ENCODE assay signal across 8 cellular contexts in genomic region chr10:91410638-91411367, GRCh38. TPM values are rescaled to one million over a fixed set of nuclear protein-coding genes. Genes with fewer than 3 reads are reported as not detected.
A peak's percentile ranks its signal among the peaks of the same experiment; 100 is the strongest.
DNase-seq lines count a peak whose midpoint lies in the region; ATAC-seq, FAIRE-seq and TF ChIP-seq lines count a peak whose summit lies in the region.

No MANE protein-coding gene starts in this region.

- H3K4me1 Mint-ChIP-seq in CD8-positive, alpha-beta memory T cell, result peaks cover 19 to 24% (median 21%) of the 10 kb centered on the region in 3 donors

- H3K79me2 ChIP-seq in H1 (ENCODE audit: control insufficient read depth in 1 of 2, insufficient read depth in 2 of 2, low read length in 2 of 2), result peaks cover 0 to 42% of the 10 kb centered on the region in 2 experiments; a peak in 2 of 4 replicates

- H3K14ac ChIP-seq in H1 (ENCODE audit: insufficient read length), result no peak overlapping the region

- FAIRE-seq in H1 (lab: Jason Lieb, UNC), result no peak

- H3K23me2 ChIP-seq in H1 (ENCODE audit: low read depth, low read length), result peaks cover 13% of the 10 kb centered on the region; the same call in 1 of the 2 replicates

- H2AFZ ChIP-seq in H1 (ENCODE audit: low read length), result peak overlapping the region; percentile 85; the same call in 1 of the 2 replicates

- no peaks in the 10 kb centered on the region for H3K36me3 ChIP-seq in CD8-positive, alpha-beta memory T cell (ENCODE audit: insufficient read depth, low read length)
- H3K36me3 ChIP-seq in H1 (ENCODE audit: control insufficient read depth in 2 of 4, insufficient read depth in 4 of 4, low read length in 3 of 4) (no peaks in the 10 kb centered on the region), mucosa of rectum (ENCODE audit: control insufficient read depth in 2 of 2, insufficient read depth in 2 of 2, low read length in 2 of 2) (no peaks in the 10 kb centered on the region), thymus (ENCODE audit: control insufficient read depth, insufficient read depth) (no peaks in the 10 kb centered on the region)

- H2BK120ac ChIP-seq in H1 (replicated peaks; ENCODE audit: low read depth, low read length), result no peak overlapping the region

- H2AK5ac ChIP-seq in H1 (ENCODE audit: low read depth, low read length), result no peak overlapping the region

- TF ChIP-seq RAD21 in H1 (IDR thresholded peaks at IDR 0.05 in 1 of 2, conservative IDR thresholded peaks at IDR 0.05 in 1 of 2; ENCODE audit: low read depth in 2 of 2, low read length in 2 of 2), result no peak

- no peak for ATAC-seq in HG03439 (IDR thresholded peaks at IDR 0.05; ENCODE audit: unreplicated experiment)

- peak overlapping the region; percentile 84 to 90 for H3K4me2 ChIP-seq in H1 (ENCODE audit: insufficient read depth in 1 of 2, low read depth in 2 of 2, low read length in 2 of 2)

- H4K20me1 ChIP-seq in H1 (replicated peaks in 1 of 2; ENCODE audit: control insufficient read depth in 1 of 2, insufficient read depth in 2 of 2, low read length in 2 of 2), result peaks cover 0 to 4% of the 10 kb centered on the region in 2 experiments

- no peak overlapping the region for H2BK20ac ChIP-seq in H1 (ENCODE audit: low read length)

- POLR2A ChIA-PET in CD8-positive, alpha-beta memory T cell (lab: Charles Lee), result interaction anchor here (0.5 kb wide), 1 partner anchor 493 kb away, joined by 6 read pairs; no protein-coding TSS in a partner anchor
- POLR2A ChIA-PET in H1 (lab: Charles Lee; ENCODE audit: partially characterized antibody), result interaction anchor here (0.6 to 1.0 kb wide), 5 partner anchors 8 to 169 kb away, joined by 3 to 5 read pairs (median 3); no protein-coding TSS in a partner anchor

- H3K9ac ChIP-seq in H1 (replicated peaks in 1 of 4; ENCODE audit: extremely low read depth in 1 of 4, low read depth in 3 of 4, low read length in 3 of 4) (peak overlapping the region in 3 of 4 experiments; percentile 16 to 98 (median 58); a peak in 6 of 7 replicates), mucosa of rectum (ENCODE audit: low read depth in 1 of 2, low read length in 2 of 2) (peak overlapping the region; percentile 84 to 96)

- H3K27ac Mint-ChIP-seq in CD8-positive, alpha-beta memory T cell, result peak overlapping the region; percentile 78 to 97 (median 90)

- no peak overlapping the region for H4K91ac ChIP-seq in H1 (replicated peaks; ENCODE audit: insufficient read length, low read length)

- peaks cover 0 to 7% (median 0%) of the 10 kb centered on the region in 3 donors for H3K36me3 Mint-ChIP-seq in CD8-positive, alpha-beta memory T cell

- H4K5ac ChIP-seq in H1 (ENCODE audit: insufficient read length, low read depth, low read length), result no peak overlapping the region

- no peaks in the 10 kb centered on the region for H3K27me3 ChIP-seq in CD8-positive, alpha-beta memory T cell (ENCODE audit: insufficient read depth, low read length, poor library complexity, severe bottlenecking)
- no peaks in the 10 kb centered on the region; a peak in 1 of 7 replicates for H3K27me3 ChIP-seq in H1 (replicated peaks in 1 of 4; ENCODE audit: control insufficient read depth in 3 of 4, extremely low read depth in 1 of 4, insufficient read depth in 3 of 4, low read length in 3 of 4)
- H3K27me3 ChIP-seq in mucosa of rectum (ENCODE audit: control insufficient read depth in 2 of 2, insufficient read depth in 2 of 2, low read length in 2 of 2), result no peaks in the 10 kb centered on the region
- H3K27me3 ChIP-seq in thymus (ENCODE audit: control insufficient read depth, insufficient read depth), result peaks cover 10% of the 10 kb centered on the region

- 15% methylated on average over 20 of the region's 25 CpGs; no CpG with 5 or more reads in 1 of the 2 experiments for WGBS in H1 (ENCODE audit: extremely low coverage in 1 of 2, insufficient coverage in 1 of 2, insufficient read length in 1 of 2, insufficient replicate concordance in 2 of 2, low coverage in 1 of 2, low lambda C conversion rate in 2 of 2, missing lambda C conversion rate in 1 of 2), 2 experiments
- 19% methylated on average over 25 of the region's 25 CpGs for WGBS in thymus

- no peak for TF ChIP-seq EP300 in H1 (IDR thresholded peaks at IDR 0.05; ENCODE audit: borderline replicate concordance in 1 of 2, low read depth in 2 of 2, low read length in 2 of 2)

- H3K27me3 Mint-ChIP-seq in CD8-positive, alpha-beta memory T cell, result no peaks in the 10 kb centered on the region

- no peaks in the 10 kb centered on the region for H3K9me3 ChIP-seq in CD8-positive, alpha-beta memory T cell (ENCODE audit: low read length)
- H3K9me3 ChIP-seq in H1 (ENCODE audit: insufficient read depth in 2 of 2, low read depth in 1 of 2, low read length in 1 of 2) (no peaks in the 10 kb centered on the region), mucosa of rectum (ENCODE audit: control insufficient read depth in 2 of 2, low read length in 2 of 2) (no peaks in the 10 kb centered on the region), thymus (ENCODE audit: control insufficient read depth) (no peaks in the 10 kb centered on the region)

- H2BK5ac ChIP-seq in H1 (ENCODE audit: low read depth, low read length), result peak overlapping the region; percentile 71; the same call in 1 of the 2 replicates

- CTCF ChIA-PET in CD8-positive, alpha-beta memory T cell (lab: Charles Lee), result interaction anchor here (0.9 to 1.4 kb wide), 4 partner anchors 21 to 513 kb away, joined by 3 to 7 read pairs (median 4); no protein-coding TSS in a partner anchor
- CTCF ChIA-PET in H1 (lab: Charles Lee; ENCODE audit: partially characterized antibody), result interaction anchor here (0.8 to 1.1 kb wide), 2 partner anchors 112 to 283 kb away, joined by 4 to 8 read pairs; no protein-coding TSS in a partner anchor

- H3K9me3 Mint-ChIP-seq in CD8-positive, alpha-beta memory T cell, result no peaks in the 10 kb centered on the region

- peak overlapping the region; percentile 29 for H3K4me3 ChIP-seq in CD8-positive, alpha-beta memory T cell (ENCODE audit: low read length)
- H3K4me3 ChIP-seq in WI38 (ENCODE audit: low read depth, low read length) (peak overlapping the region; percentile 76), H1 (ENCODE audit: extremely low read depth in 1 of 4, insufficient read depth in 2 of 4, low read depth in 3 of 4, low read length in 4 of 4) (peak overlapping the region; percentile 63 to 77 (median 76)), mucosa of rectum (ENCODE audit: low read length in 2 of 2) (peak overlapping the region; percentile 86 to 90), thymus (ENCODE audit: low read length) (peak overlapping the region; percentile 76)

- no peaks in the 10 kb centered on the region for H3K79me1 ChIP-seq in H1 (ENCODE audit: low read depth, low read length)

- no peak overlapping the region for H2BK12ac ChIP-seq in H1 (ENCODE audit: low read depth, low read length)

- TF ChIP-seq CTCF in WI38 (IDR thresholded peaks at IDR 0.05; ENCODE audit: low read depth, low read length), result no peak
- TF ChIP-seq CTCF in H1 (IDR thresholded peaks at IDR 0.05; ENCODE audit: control extremely low read depth in 1 of 3, insufficient read depth in 1 of 3, low read depth in 1 of 3, low read length in 3 of 3), result no peak

- no peak for TF ChIP-seq POLR2A in H1 (IDR thresholded peaks at IDR 0.05; ENCODE audit: control extremely low read depth in 1 of 2, low read depth in 2 of 2, low read length in 2 of 2)

- H3K23ac ChIP-seq in H1 (ENCODE audit: insufficient read length), result no peak overlapping the region

- no peak overlapping the region for H3K4ac ChIP-seq in H1 (replicated peaks; ENCODE audit: insufficient read length, low read depth, low read length)

- peaks cover 7% of the 10 kb centered on the region for H3K4me1 ChIP-seq in CD8-positive, alpha-beta memory T cell (ENCODE audit: insufficient read depth, low read length)
- H3K4me1 ChIP-seq in H1 (replicated peaks in 1 of 4; ENCODE audit: control insufficient read depth in 3 of 4, insufficient read depth in 4 of 4, low read length in 3 of 4), result peaks cover 0 to 4% (median 2%) of the 10 kb centered on the region in 4 experiments; a peak in 3 of 7 replicates
- peaks cover 2 to 7% of the 10 kb centered on the region in 2 donors for H3K4me1 ChIP-seq in mucosa of rectum (ENCODE audit: control insufficient read depth in 2 of 2, insufficient read depth in 2 of 2, low read length in 2 of 2)
- H3K4me1 ChIP-seq in thymus (ENCODE audit: control insufficient read depth, insufficient read depth, low read length), result peaks cover 5% of the 10 kb centered on the region

- H4K8ac ChIP-seq in H1 (ENCODE audit: extremely low read depth, insufficient read depth, low read length), result peak overlapping the region; percentile 99

- no peak overlapping the region for H3K56ac ChIP-seq in H1 (replicated peaks; ENCODE audit: insufficient read length, low read depth, low read length)

- no peak for DNase-seq in CD8-positive, alpha-beta memory T cell
- peak; percentile 19 for DNase-seq in HPDE6-E6E7 (ENCODE audit: extremely low spot score)
- DNase-seq in H1 (ENCODE audit: low read depth in 1 of 2, low spot score in 2 of 2), result no peak
- DNase-seq in NCI-H187 treated with DMSO at 0.1 percent for 48 hours (lab: John Stamatoyannopoulos, UW), result no peak

- no peak overlapping the region for H2BK15ac ChIP-seq in H1 (ENCODE audit: low read length)

- peak overlapping the region; percentile 85 to 95 (median 89) for H3K4me3 Mint-ChIP-seq in CD8-positive, alpha-beta memory T cell

- peak overlapping the region; percentile 62; the same call in 1 of the 2 replicates for H3K18ac ChIP-seq in H1 (ENCODE audit: extremely low read depth, low read length)

- peak overlapping the region; percentile 51 for H3K27ac ChIP-seq in CD8-positive, alpha-beta memory T cell (ENCODE audit: low read depth, low read length)
- no peak overlapping the region; the same call in 1 of the 2 replicates for H3K27ac ChIP-seq in H1 (ENCODE audit: low read depth, low read length)
- H3K27ac ChIP-seq in mucosa of rectum (ENCODE audit: low read depth in 2 of 2, low read length in 2 of 2), result peak overlapping the region; percentile 97
- H3K27ac ChIP-seq in thymus (ENCODE audit: low read depth), result peak overlapping the region; percentile 97

TF ChIP-seq in H1, 55 proteins besides CTCF, POLR2A, EP300 and RAD21 (continues in another document):
- TF ChIP-seq SIN3A (conservative IDR thresholded peaks at IDR 0.05 in 1 of 2, IDR thresholded peaks at IDR 0.05 in 1 of 2; ENCODE audit: low read depth in 1 of 2, low read length in 2 of 2) (0 out of 4 replicates have a peak, but pooled peaks of 1 of the 2 experiments have one; percentile 31), RBBP5 (IDR thresholded peaks at IDR 0.05; ENCODE audit: borderline replicate concordance, low read depth, low read length) (no peak)

RNA-seq across cellular contexts. Expression of gene HECTD2, which starts 0.7 kb away (rescaled TPM):
- 1 to 10 TPM; 8.1 to 9.2 TPM for total RNA-seq in CD8-positive, alpha-beta memory T cell
- polyA plus RNA-seq in CD8-positive, alpha-beta memory T cell, result 1.1 TPM
- 11.6 and 11.9 TPM in 2 replicates for total RNA-seq in H1 (2021; fragmentation: NEBNext Ultra II Directional; extraction: Animal tissue kit (Norgen Biotek cat#: 25700))
- 4.6 and 5.7 TPM in 2 replicates for polyA plus RNA-seq in H1 (2011; rRNA removed)
- 8.6 TPM for polyA plus RNA-seq in H1 (2011; cell fraction: cytosol; rRNA removed)
- polyA plus RNA-seq in H1 (2011; cell fraction: nucleus; rRNA removed), result 4.9 TPM
- 2.3 to 12.1 TPM (median 5.7 TPM) in 4 replicates for polyA plus RNA-seq in H1 (2012, experiment 1 of 2)
- 0.42 TPM for polyA plus RNA-seq in H1 (2012, experiment 2 of 2)
- 5.4 TPM for polyA plus RNA-seq in H1 (2013, experiment 1 of 2)
- 4.3 TPM for polyA plus RNA-seq in H1 (2013, experiment 2 of 2)
- 9.9 and 16.5 TPM in 2 replicates for polyA minus RNA-seq in H1 (2011; rRNA and poly(A)+ RNA removed)
- 8.8 TPM for polyA minus RNA-seq in H1 (2011; cell fraction: cytosol; rRNA and poly(A)+ RNA removed)
- 20.5 TPM for polyA minus RNA-seq in H1 (2011; cell fraction: nucleus; rRNA and poly(A)+ RNA removed)
- 8.1 TPM for polyA plus RNA-seq in thymus

Comparison
In these comparisons a context has a peak if more than half of its experiments do, and no peak if none do; other contexts are left out.
1. H3K4me3 ChIP-seq: peak in every context shown above with its lines; median percentile 88 in mucosa of rectum; 76 in H1; 76 in WI38; 76 in thymus; 29 in CD8-positive, alpha-beta memory T cell.